In the genomic region with DNA sequence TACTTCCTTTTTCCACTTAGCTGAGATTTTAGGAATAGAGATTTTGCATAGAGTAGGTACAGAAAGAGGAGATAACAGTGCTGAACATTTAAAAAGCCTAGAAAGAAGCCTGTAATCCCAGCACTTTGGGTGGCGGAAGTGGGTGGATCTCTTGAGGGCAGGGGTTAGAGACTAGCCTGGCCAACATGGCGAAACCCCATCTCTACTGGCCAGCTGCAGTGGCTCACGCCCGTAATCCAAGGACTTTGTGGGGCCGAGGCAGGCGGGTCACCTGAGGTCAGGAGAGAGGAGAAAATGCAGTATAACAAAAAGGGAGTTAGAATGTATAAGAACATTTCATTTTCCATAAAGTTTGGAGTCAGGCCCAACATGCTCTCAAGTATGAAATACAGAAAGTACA, we compare ENCODE assay signal across 15 cellular contexts.
"Had no signal": no experiment of that assay in that cellular context is flagged by ENCODE, and none has a peak within 500 bp of the region (broad histone marks: within the 10 kb centered on the region; RNA-seq: fewer than 3 reads in every experiment).

No MANE protein-coding gene starts in this region.

- H3K27me3 ChIP-seq: gastroesophageal sphincter, tibial nerve had no signal

- H3K4me1 ChIP-seq: gastroesophageal sphincter had no signal

- H3K36me3 Mint-ChIP-seq: activated naive CD4-positive, alpha-beta T cell treated with anti-CD3 and anti-CD28 coated beads, Interleukin-2, amount 10 ng/mL, durations not matched to agents 7 days and 5 days; stimulated activated memory B cell treated with anti-CD40 and anti-IgM and Interleukin-4, amounts not matched to agents 10 μg/mL and 1 μg/mL and 100 μg/mL, for 72 hours had no signal

- H3K4me3 Mint-ChIP-seq: activated B cell treated with CpG ODN at 0.5 μM for 24 hours; activated naive CD4-positive, alpha-beta T cell treated with anti-CD3 and anti-CD28 coated beads, Interleukin-2, amount 10 ng/mL, durations not matched to agents 7 days and 5 days; nephron progenitor cell; stimulated activated memory B cell treated with anti-CD40 and anti-IgM and Interleukin-4, amounts not matched to agents 10 μg/mL and 1 μg/mL and 100 μg/mL, for 72 hours had no signal

- H3K9me3 ChIP-seq: gastroesophageal sphincter, tibial nerve had no signal

- H3K27ac ChIP-seq: gastroesophageal sphincter had no signal

- DNase-seq: activated B cell treated with CpG ODN at 0.5 μM for 24 hours; activated CD4-positive, alpha-beta T cell treated with anti-CD3 and anti-CD28 coated beads, Interleukin-2, amount 50 U/mL, for 1 hour; activated naive CD4-positive, alpha-beta T cell treated with anti-CD3 and anti-CD28 coated beads, Interleukin-2, amount 10 ng/mL, durations not matched to agents 7 days and 5 days; central memory CD4-positive, alpha-beta T cell; cortex of kidney; effector CD8-positive, alpha-beta T cell; kidney glomerular epithelial cell; mammary epithelial cell; nephron progenitor cell; T-helper 9 cell had no signal

- H3K4me1 Mint-ChIP-seq: activated naive CD4-positive, alpha-beta T cell treated with anti-CD3 and anti-CD28 coated beads, Interleukin-2, amount 10 ng/mL, durations not matched to agents 7 days and 5 days had no signal

- H3K27me3 Mint-ChIP-seq: activated B cell treated with CpG ODN at 0.5 μM for 24 hours; activated naive CD4-positive, alpha-beta T cell treated with anti-CD3 and anti-CD28 coated beads, Interleukin-2, amount 10 ng/mL, durations not matched to agents 7 days and 5 days; stimulated activated memory B cell treated with anti-CD40 and anti-IgM and Interleukin-4, amounts not matched to agents 10 μg/mL and 1 μg/mL and 100 μg/mL, for 72 hours had no signal

- H3K9me3 Mint-ChIP-seq: activated B cell treated with CpG ODN at 0.5 μM for 24 hours; activated naive CD4-positive, alpha-beta T cell treated with anti-CD3 and anti-CD28 coated beads, Interleukin-2, amount 10 ng/mL, durations not matched to agents 7 days and 5 days; activated T-helper 2 cell treated with anti-CD3 and anti-CD28 coated beads, Interferon-gamma antibody, Interleukin-2, Interleukin-4, amounts not matched to agents 10 μg/mL and 5 μg/mL and 100 μg/mL, durations not matched to agents 14 hours and 24 hours and 36 hours; stimulated activated memory B cell treated with anti-CD40 and anti-IgM and Interleukin-4, amounts not matched to agents 10 μg/mL and 1 μg/mL and 100 μg/mL, for 72 hours had no signal

- H3K27ac Mint-ChIP-seq: activated B cell treated with CpG ODN at 0.5 μM for 24 hours; activated naive CD4-positive, alpha-beta T cell treated with anti-CD3 and anti-CD28 coated beads, Interleukin-2, amount 10 ng/mL, durations not matched to agents 7 days and 5 days; activated T-helper 2 cell treated with anti-CD3 and anti-CD28 coated beads, Interferon-gamma antibody, Interleukin-2, Interleukin-4, amounts not matched to agents 10 μg/mL and 5 μg/mL and 100 μg/mL, durations not matched to agents 14 hours and 24 hours and 36 hours; nephron progenitor cell; stimulated activated memory B cell treated with anti-CD40 and anti-IgM and Interleukin-4, amounts not matched to agents 10 μg/mL and 1 μg/mL and 100 μg/mL, for 72 hours had no signal

- H3K4me3 ChIP-seq: gastroesophageal sphincter, smooth muscle cell, tibial nerve had no signal

- H3K36me3 ChIP-seq: gastroesophageal sphincter, tibial nerve had no signal
